ENCODE assay signal across 8 cellular contexts in genomic region chr3:40191850-40192448, GRCh38.
DNase-seq lines count a peak whose midpoint lies in the region; ATAC-seq and TF ChIP-seq lines count a peak whose summit lies in the region.

No MANE protein-coding gene starts in this region.

- H3K4me3 ChIP-seq in lung = no peak overlapping the region

- ATAC-seq in GM21786 (IDR thresholded peaks at IDR 0.05; ENCODE audit: unreplicated experiment) (peak; percentile 39), lung (ENCODE audit: insufficient read depth, low FRiP score) (peak; percentile 86)

- DNase-seq in DMS53 (lab: John Stamatoyannopoulos, UW) (peak; percentile 40), MV-4-11 (lab: John Stamatoyannopoulos, UW) (peak; percentile 30), dedifferentiated amniotic fluid mesenchymal stem cell (ENCODE audit: extremely low spot score) (peak; percentile 56), lung (ENCODE audit: low spot score) (peak; percentile 64), NCI-H128 (lab: John Stamatoyannopoulos, UW; ENCODE audit: unreplicated experiment) (no peak)
- peak; percentile 74 for DNase-seq in activated CD4-positive, alpha-beta T cell treated with anti-CD3 and anti-CD28 coated beads for 48 hours
- peak; percentile 13 to 26 for DNase-seq in stimulated activated CD8-positive, alpha-beta memory T cell treated with anti-CD3 and anti-CD28 coated beads, Interleukin-2, amount 100 ng/mL, for 1 hour (ENCODE audit: low read depth in 2 of 2)

- H3K27me3 ChIP-seq in lung (ENCODE audit: control insufficient read depth, insufficient read depth) = no peaks in the 10 kb centered on the region

- no peaks in the 10 kb centered on the region for H3K36me3 ChIP-seq in lung (ENCODE audit: control insufficient read depth in 2 of 2, insufficient read depth in 2 of 2, low read length in 2 of 2)

- WGBS in lung, 2 donors = 34 to 41% methylated on average over 3 of the region's 3 CpGs

- no peak overlapping the region for H3K27ac ChIP-seq in lung (ENCODE audit: low read depth in 1 of 2, low read length in 1 of 2)

- peak; percentile 73 for TF ChIP-seq CTCF in lung (IDR thresholded peaks at IDR 0.05; ENCODE audit: control extremely low read depth, extremely low read depth)

- no peaks in the 10 kb centered on the region for H3K9me3 ChIP-seq in lung (ENCODE audit: control insufficient read depth in 2 of 2, insufficient read depth in 1 of 2, low read length in 1 of 2)

- H3K4me1 ChIP-seq in lung (ENCODE audit: control insufficient read depth in 2 of 2, insufficient read depth in 2 of 2, low read length in 2 of 2) = no peaks in the 10 kb centered on the region
